ENCODE assay signal across 1 cellular context in genomic region chr2:74459377-74460118, GRCh38.
TF ChIP-seq lines count a peak whose summit lies in the region.

No MANE protein-coding gene starts in this region.

TF ChIP-seq in HepG2, 621 proteins besides CTCF, POLR2A, EP300 and RAD21:
- TF ChIP-seq PAF1 (CRISPR knock-in tag; IDR thresholded peaks at IDR 0.05) (peak; percentile 58; the same call in 1 of the 2 replicates), MIXL1 (CRISPR knock-in tag; IDR thresholded peaks at IDR 0.05) (no peak), HOXA9 (CRISPR knock-in tag; IDR thresholded peaks at IDR 0.05; ENCODE audit: borderline replicate concordance) (0 out of 2 replicates have a peak, but pooled peaks have one; percentile 39), SP2 (CRISPR knock-in tag; IDR thresholded peaks at IDR 0.05) (peak; percentile 12; the same call in 1 of the 2 replicates), TMF1 (CRISPR knock-in tag; IDR thresholded peaks at IDR 0.05; ENCODE audit: low read depth) (no peak), RELA (CRISPR knock-in tag; IDR thresholded peaks at IDR 0.05) (no peak), ZNF558 (CRISPR knock-in tag; IDR thresholded peaks at IDR 0.05; ENCODE audit: borderline replicate concordance) (peak; percentile 7; the same call in 1 of the 2 replicates), RBM22 (optimal IDR thresholded peaks at IDR 0.05; ENCODE audit: low read length) (peak; percentile 10), FOXK1 (CRISPR knock-in tag; IDR thresholded peaks at IDR 0.05; ENCODE audit: borderline replicate concordance, low read depth) (no peak), ZBTB38 (CRISPR knock-in tag; IDR thresholded peaks at IDR 0.05) (0 out of 2 replicates have a peak, but pooled peaks have one; percentile 16), ZNF207 (IDR thresholded peaks at IDR 0.05; ENCODE audit: borderline replicate concordance) (no peak), HNRNPK (IDR thresholded peaks at IDR 0.05; ENCODE audit: low read depth, low read length, poor library complexity, severe bottlenecking) (peak; percentile 48), POLR2G (IDR thresholded peaks at IDR 0.05; ENCODE audit: low read depth, low read length) (peak; percentile 58), JUNB (CRISPR knock-in tag; IDR thresholded peaks at IDR 0.05; ENCODE audit: borderline replicate concordance) (peak; percentile 13; the same call in 1 of the 2 replicates), AGO1 (IDR thresholded peaks at IDR 0.05; ENCODE audit: low read depth, low read length, poor library complexity, severe bottlenecking) (peak; percentile 38), KDM5B (CRISPR knock-in tag; IDR thresholded peaks at IDR 0.05; ENCODE audit: borderline replicate concordance) (0 out of 2 replicates have a peak, but pooled peaks have one; percentile 53), REL (CRISPR knock-in tag; conservative IDR thresholded peaks at IDR 0.05) (0 out of 2 replicates have a peak, but pooled peaks have one; percentile 41), ZNF773 (CRISPR knock-in tag; IDR thresholded peaks at IDR 0.05; ENCODE audit: borderline replicate concordance) (no peak), ZC3H13 (CRISPR knock-in tag; IDR thresholded peaks at IDR 0.05) (0 out of 2 replicates have a peak, but pooled peaks have one; percentile 67)
